ENCODE assay signal across 8 cellular contexts in the genomic region with DNA sequence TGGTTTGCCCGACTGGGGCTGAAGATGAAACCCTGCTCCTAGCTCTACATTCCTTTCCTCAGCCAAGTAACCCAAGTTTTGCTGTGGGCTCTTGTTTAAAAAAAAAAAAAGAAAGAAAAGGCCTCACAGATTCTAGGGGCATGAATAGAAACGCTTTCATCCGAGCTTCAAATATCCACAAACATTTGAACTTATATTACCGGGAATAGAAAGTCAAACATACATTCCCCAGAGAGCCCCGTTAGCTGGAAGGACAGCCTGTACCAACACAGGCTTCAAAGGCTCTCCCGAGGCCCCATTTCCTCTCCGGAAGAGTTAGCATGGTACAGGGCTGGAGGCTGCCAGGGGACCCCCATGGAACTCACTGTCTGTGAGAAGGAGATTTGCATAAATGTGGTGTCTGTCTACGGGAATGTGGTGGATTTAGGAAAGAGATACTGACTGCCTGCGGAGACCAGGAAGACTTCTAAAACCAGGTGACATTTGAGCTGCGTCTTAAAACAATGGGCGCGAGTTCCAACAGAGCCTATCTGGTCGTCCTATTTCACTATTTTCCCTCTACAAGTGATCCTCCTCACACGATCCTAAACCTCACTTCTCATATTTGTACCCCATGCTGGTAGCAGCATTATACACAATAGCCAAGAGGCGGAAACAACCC. TPM values are rescaled to one million over a fixed set of nuclear protein-coding genes. Genes with fewer than 3 reads are reported as not detected.
A peak's percentile ranks its signal among the peaks of the same experiment; 100 is the strongest.
DNase-seq lines count a peak whose midpoint lies in the region; ATAC-seq and TF ChIP-seq lines count a peak whose summit lies in the region.

No MANE protein-coding gene starts in this region.

- no peak for ATAC-seq in activated CD8-positive, alpha-beta memory T cell treated with anti-CD3 and anti-CD28 coated beads, Interleukin-2, amount 10 ng/mL, durations not matched to agents 7 days and 5 days
- ATAC-seq in lung (ENCODE audit: insufficient read depth, low FRiP score) (no peak), left lobe of liver (no peak)

- 40 to 48% methylated on average over 15 of the region's 15 CpGs for WGBS in lung, 2 donors

- peaks cover 0 to 4% of the 10 kb centered on the region in 2 donors for H3K4me1 ChIP-seq in lung (ENCODE audit: control insufficient read depth in 2 of 2, insufficient read depth in 2 of 2, low read length in 2 of 2)

- H3K27ac ChIP-seq in lung (ENCODE audit: low read depth in 1 of 2, low read length in 1 of 2): peak overlapping the region in 1 of 2 donors; percentile 55

- H3K27me3 ChIP-seq in lung (ENCODE audit: control insufficient read depth, insufficient read depth): no peaks in the 10 kb centered on the region

- H3K4me3 Mint-ChIP-seq in activated CD8-positive, alpha-beta memory T cell treated with anti-CD3 and anti-CD28 coated beads, Interleukin-2, amount 10 ng/mL, durations not matched to agents 7 days and 5 days: peak overlapping the region; percentile 27
- H3K4me3 Mint-ChIP-seq in type B pancreatic cell: peak overlapping the region; percentile 90

- peaks cover 57% of the 10 kb centered on the region for H3K27me3 Mint-ChIP-seq in activated CD8-positive, alpha-beta memory T cell treated with anti-CD3 and anti-CD28 coated beads, Interleukin-2, amount 10 ng/mL, durations not matched to agents 7 days and 5 days
- peaks cover 44% of the 10 kb centered on the region for H3K27me3 Mint-ChIP-seq in type B pancreatic cell

- H3K9me3 Mint-ChIP-seq in activated CD8-positive, alpha-beta memory T cell treated with anti-CD3 and anti-CD28 coated beads, Interleukin-2, amount 10 ng/mL, durations not matched to agents 7 days and 5 days (ENCODE audit: low read depth): no peaks in the 10 kb centered on the region
- H3K9me3 Mint-ChIP-seq in type B pancreatic cell: peaks cover 12% of the 10 kb centered on the region

- TF ChIP-seq CTCF in choroid plexus epithelial cell (conservative IDR thresholded peaks at IDR 0.05; ENCODE audit: low read depth, low read length) (no peak), lung (IDR thresholded peaks at IDR 0.05; ENCODE audit: control extremely low read depth, extremely low read depth) (no peak), type B pancreatic cell (conservative IDR thresholded peaks at IDR 0.05) (no peak)

- H3K4me3 ChIP-seq in choroid plexus epithelial cell (ENCODE audit: low read depth, low read length): peak overlapping the region; percentile 63
- peak overlapping the region; percentile 28 for H3K4me3 ChIP-seq in lung

- no peaks in the 10 kb centered on the region for H3K36me3 ChIP-seq in lung (ENCODE audit: control insufficient read depth in 2 of 2, insufficient read depth in 2 of 2, low read length in 2 of 2)

- no peak for DNase-seq in activated CD8-positive, alpha-beta memory T cell treated with anti-CD3 and anti-CD28 coated beads, Interleukin-2, amount 10 ng/mL, durations not matched to agents 7 days and 5 days
- DNase-seq in activated CD8-positive, alpha-beta memory T cell treated with anti-CD3 and anti-CD28 coated beads for 24 hours: no peak
- DNase-seq in choroid plexus epithelial cell (ENCODE audit: low read depth) (peak; percentile 46), lung (ENCODE audit: low spot score) (no peak), type B pancreatic cell (ENCODE audit: extremely low spot score, unreplicated experiment) (no peak), ecto neural progenitor cell (ENCODE audit: low spot score) (no peak), left lobe of liver (ENCODE audit: low spot score) (no peak)
- no peak for DNase-seq in activated effector memory CD4-positive, alpha-beta T cell treated with Interleukin-2 at 50 U/mL for 16 hours

- H3K36me3 Mint-ChIP-seq in activated CD8-positive, alpha-beta memory T cell treated with anti-CD3 and anti-CD28 coated beads, Interleukin-2, amount 10 ng/mL, durations not matched to agents 7 days and 5 days: no peaks in the 10 kb centered on the region
- H3K36me3 Mint-ChIP-seq in type B pancreatic cell: peaks cover 3% of the 10 kb centered on the region

- peaks cover 8% of the 10 kb centered on the region for H3K4me1 Mint-ChIP-seq in activated CD8-positive, alpha-beta memory T cell treated with anti-CD3 and anti-CD28 coated beads, Interleukin-2, amount 10 ng/mL, durations not matched to agents 7 days and 5 days
- peaks cover 14% of the 10 kb centered on the region for H3K4me1 Mint-ChIP-seq in type B pancreatic cell (ENCODE audit: unreplicated experiment)

- no peak overlapping the region for H3K27ac Mint-ChIP-seq in activated CD8-positive, alpha-beta memory T cell treated with anti-CD3 and anti-CD28 coated beads, Interleukin-2, amount 10 ng/mL, durations not matched to agents 7 days and 5 days
- H3K27ac Mint-ChIP-seq in type B pancreatic cell: peak overlapping the region; percentile 47

- CTCF ChIA-PET in activated CD8-positive, alpha-beta memory T cell treated with anti-CD3 and anti-CD28 coated beads, Interleukin-2, amount 10 ng/mL, durations not matched to agents 7 days and 5 days (lab: Charles Lee): interaction anchor here (1.2 to 1.5 kb wide), 2 partner anchors 10 to 22 kb away, joined by 3 to 4 read pairs; no protein-coding TSS in a partner anchor

- peaks cover 0 to 2% of the 10 kb centered on the region in 2 donors for H3K9me3 ChIP-seq in lung (ENCODE audit: control insufficient read depth in 2 of 2, insufficient read depth in 1 of 2, low read length in 1 of 2)

RNA-seq across cellular contexts. Expression of a gene that starts 0.7 kb away (rescaled TPM):
- not detected for total RNA-seq in activated CD8-positive, alpha-beta memory T cell treated with anti-CD3 and anti-CD28 coated beads, Interleukin-2, amount 10 ng/mL, durations not matched to agents 7 days and 5 days
- total RNA-seq in lung (1 to 10 TPM; 2.9 to 3.6 TPM), type B pancreatic cell (ENCODE audit: low replicate concordance) (0.45 and 3.0 TPM in 2 replicates), left lobe of liver (0.08 TPM)
- polyA plus RNA-seq in lung: 1 to 10 TPM; 2.7 to 3.1 TPM

RNA-seq across cellular contexts. Expression of a gene that starts 23.3 kb away (rescaled TPM):
- total RNA-seq in activated CD8-positive, alpha-beta memory T cell treated with anti-CD3 and anti-CD28 coated beads, Interleukin-2, amount 10 ng/mL, durations not matched to agents 7 days and 5 days: 1 to 10 TPM; 4.2 to 4.5 TPM
- total RNA-seq in lung (10 to 100 TPM; 13.4 to 25.9 TPM), type B pancreatic cell (ENCODE audit: low replicate concordance) (4.5 and 15.0 TPM in 2 replicates), left lobe of liver (1.5 TPM)
- 1 to 10 TPM; 2.8 to 4.6 TPM for polyA plus RNA-seq in lung

RNA-seq across cellular contexts. Expression of a gene that starts 38.2 kb away (rescaled TPM):
- 10 to 100 TPM; 20.5 to 24.1 TPM for total RNA-seq in activated CD8-positive, alpha-beta memory T cell treated with anti-CD3 and anti-CD28 coated beads, Interleukin-2, amount 10 ng/mL, durations not matched to agents 7 days and 5 days
- total RNA-seq in lung (100 to 1,000 TPM; 173 to 234 TPM), type B pancreatic cell (ENCODE audit: low replicate concordance) (196 and 229 TPM in 2 replicates), left lobe of liver (120 TPM)
- polyA plus RNA-seq in lung: 100 to 1,000 TPM; 155 to 236 TPM
